1 cellular context compared by ENCODE assay signal in genomic region chr15:69154684-69155083, GRCh38.
TF ChIP-seq lines count a peak whose summit lies in the region.

No MANE protein-coding gene starts in this region.

TF ChIP-seq in HepG2, 621 proteins besides CTCF, POLR2A, EP300 and RAD21 (continued from another document):
- TF ChIP-seq ZNF646 (CRISPR knock-in tag; IDR thresholded peaks at IDR 0.05): no peak
- no peak for TF ChIP-seq ZXDC (CRISPR knock-in tag; IDR thresholded peaks at IDR 0.05)
- no peak for TF ChIP-seq BCL3 (CRISPR knock-in tag; IDR thresholded peaks at IDR 0.05)
- no peak for TF ChIP-seq ZNF24 (IDR thresholded peaks at IDR 0.05)
- TF ChIP-seq SIN3B (IDR thresholded peaks at IDR 0.05; ENCODE audit: low read length): no peak
- no peak for TF ChIP-seq SCMH1 (CRISPR knock-in tag; IDR thresholded peaks at IDR 0.05; ENCODE audit: borderline replicate concordance)
- no peak for TF ChIP-seq ZNF761 (CRISPR knock-in tag; conservative IDR thresholded peaks at IDR 0.05)
- TF ChIP-seq TEAD3 (CRISPR knock-in tag; optimal IDR thresholded peaks at IDR 0.05; ENCODE audit: borderline replicate concordance): no peak
- no peak for TF ChIP-seq PITX1 (CRISPR knock-in tag; IDR thresholded peaks at IDR 0.05)
- TF ChIP-seq NFIB (CRISPR knock-in tag; IDR thresholded peaks at IDR 0.05; ENCODE audit: borderline replicate concordance): no peak
- TF ChIP-seq TBP (CRISPR knock-in tag; IDR thresholded peaks at IDR 0.05): no peak
- TF ChIP-seq MAFK (conservative IDR thresholded peaks at IDR 0.05 in 1 of 2, IDR thresholded peaks at IDR 0.05 in 1 of 2; ENCODE audit: low read length in 2 of 2): no peak
- no peak for TF ChIP-seq PRDM15 (CRISPR knock-in tag; IDR thresholded peaks at IDR 0.05)
- TF ChIP-seq RFXAP (CRISPR knock-in tag; IDR thresholded peaks at IDR 0.05; ENCODE audit: borderline replicate concordance): no peak
- TF ChIP-seq DNMT1 (CRISPR knock-in tag; IDR thresholded peaks at IDR 0.05): no peak
- no peak for TF ChIP-seq RBFOX2 (IDR thresholded peaks at IDR 0.05; ENCODE audit: low read depth, low read length)
- TF ChIP-seq SIX1 (CRISPR knock-in tag; IDR thresholded peaks at IDR 0.05; ENCODE audit: borderline replicate concordance): no peak
- TF ChIP-seq RFX1 (IDR thresholded peaks at IDR 0.05): no peak
- no peak for TF ChIP-seq ATF4 (CRISPR knock-in tag; IDR thresholded peaks at IDR 0.05)
